In the genomic region with DNA sequence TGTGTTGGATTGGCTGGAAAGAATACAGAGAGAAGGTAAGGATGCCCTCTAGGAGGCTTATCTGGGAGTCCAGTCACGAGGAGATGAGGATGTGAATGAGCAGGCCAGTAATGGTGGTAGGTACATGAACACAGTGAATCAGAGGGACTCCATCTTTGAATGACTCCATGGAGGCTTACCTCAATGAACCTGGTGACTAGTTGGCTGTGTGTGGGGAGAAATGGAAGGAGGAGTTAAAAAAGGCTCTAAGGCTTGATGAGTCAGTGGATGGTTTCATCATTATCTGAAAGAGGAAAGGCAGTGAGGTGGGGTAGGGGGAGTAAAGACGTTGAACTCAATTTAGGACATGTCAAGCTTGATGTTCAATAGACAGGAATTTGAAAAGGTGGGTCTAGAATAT, we compare ENCODE assay signal across 13 cellular contexts.
A peak's percentile ranks its signal among the peaks of the same experiment; 100 is the strongest.
DNase-seq lines count a peak whose midpoint lies in the region; ATAC-seq and TF ChIP-seq lines count a peak whose summit lies in the region.
"Had no signal": no experiment of that assay in that cellular context is flagged by ENCODE, and none has a peak within 500 bp of the region (broad histone marks: within the 10 kb centered on the region; RNA-seq: fewer than 3 reads in every experiment).

No MANE protein-coding gene starts in this region.

- DNase-seq in NCI-H524 (lab: John Stamatoyannopoulos, UW), result peak; percentile 79 to 83
- no peak for DNase-seq in NCI-H524 treated with DMSO at 0.1 percent for 48 hours (lab: John Stamatoyannopoulos, UW)
- peak; percentile 34 for DNase-seq in NB4 (ENCODE audit: low read depth)
- DNase-seq in mammary epithelial cell, result peak; percentile 90
- DNase-seq in neural crest cell (ENCODE audit: low read depth, low spot score), result no peak
- DNase-seq in AML-193 (lab: John Stamatoyannopoulos, UW), result no peak
- no peak for DNase-seq in CD4-positive, alpha-beta memory T cell
- DNase-seq: NCI-H1417, spleen, transverse colon had no signal

- ATAC-seq in gastroesophageal sphincter, result no peak

- TF ChIP-seq CTCF in NB4 (IDR thresholded peaks at IDR 0.05; ENCODE audit: low read depth, low read length) (no peak), mammary epithelial cell (conservative IDR thresholded peaks at IDR 0.05 in 1 of 2, IDR thresholded peaks at IDR 0.05 in 1 of 2; ENCODE audit: extremely low read depth in 1 of 2, insufficient read depth in 1 of 2, low read depth in 1 of 2, low read length in 2 of 2) (no peak), neural crest cell (conservative IDR thresholded peaks at IDR 0.05) (no peak), gastroesophageal sphincter (IDR thresholded peaks at IDR 0.05) (no peak)

- in situ Hi-C loops in mammary epithelial cell (cut with MboI; ENCODE audit: low sequenced_read_pairs in 2 of 2), result no loop called here

- H3K4me3 Mint-ChIP-seq in neural crest cell, result no peak overlapping the region
- H3K4me3 Mint-ChIP-seq in CD4-positive, alpha-beta memory T cell, result no peak overlapping the region

- H2AFZ ChIP-seq in mammary epithelial cell (ENCODE audit: low read depth, low read length), result peak overlapping the region; percentile 67

- no peaks in the 10 kb centered on the region for H3K9me3 Mint-ChIP-seq in neural crest cell
- peaks cover 0 to 3% (median 0%) of the 10 kb centered on the region in 8 donors for H3K9me3 Mint-ChIP-seq in CD4-positive, alpha-beta memory T cell

- H3K27ac Mint-ChIP-seq in neural crest cell (ENCODE audit: unreplicated experiment), result peak overlapping the region; percentile 10
- H3K27ac Mint-ChIP-seq in CD4-positive, alpha-beta memory T cell, result no peak overlapping the region

- H3K79me2 ChIP-seq in mammary epithelial cell (ENCODE audit: insufficient read depth, low read length), result no peaks in the 10 kb centered on the region

- dilution Hi-C loops in mammary epithelial cell (cut with HindIII; ENCODE audit: low sequenced_read_pairs), result no loop called here

- POLR2A ChIA-PET in CD4-positive, alpha-beta memory T cell (lab: Charles Lee; ENCODE audit: partially characterized antibody), result no interaction called here

- no peaks in the 10 kb centered on the region for H3K36me3 Mint-ChIP-seq in neural crest cell (ENCODE audit: low read depth)
- H3K36me3 Mint-ChIP-seq in CD4-positive, alpha-beta memory T cell, result no peaks in the 10 kb centered on the region

- no peak overlapping the region for H3K9ac ChIP-seq in mammary epithelial cell (ENCODE audit: insufficient read depth, low read length)

- BruUV-seq in mammary epithelial cell (replicated peaks; lab: Mats Ljungman, UMichigan), result no TSS peak

- H3K4me2 ChIP-seq in mammary epithelial cell (ENCODE audit: insufficient read depth, low read depth, low read length), result no peak overlapping the region

- H3K27ac ChIP-seq in mammary epithelial cell (ENCODE audit: insufficient read depth, low read depth, low read length) (no peak overlapping the region), gastroesophageal sphincter (no peak overlapping the region)
- no peak overlapping the region for H3K27ac ChIP-seq in CD4-positive, alpha-beta memory T cell (ENCODE audit: low read depth, low read length)
- H3K27ac ChIP-seq: 22Rv1, neutrophil, spleen, transverse colon had no signal

- H3K4me1 Mint-ChIP-seq in neural crest cell, result no peaks in the 10 kb centered on the region
- no peaks in the 10 kb centered on the region for H3K4me1 Mint-ChIP-seq in CD4-positive, alpha-beta memory T cell

- intact Hi-C loops in mammary epithelial cell (cut with micrococcal nuclease), result no loop called here
- intact Hi-C loops in CD4-positive, alpha-beta memory T cell (cut with micrococcal nuclease), result no loop called here

- no peaks in the 10 kb centered on the region for H3K9me3 ChIP-seq in mammary epithelial cell (replicated peaks; ENCODE audit: insufficient read depth, low read length)
- no peaks in the 10 kb centered on the region for H3K9me3 ChIP-seq in CD4-positive, alpha-beta memory T cell (ENCODE audit: control insufficient read depth in 1 of 2, low read length in 2 of 2)
- no peaks in the 10 kb centered on the region for H3K9me3 ChIP-seq in gastroesophageal sphincter
- H3K9me3 ChIP-seq: neutrophil, spleen, transverse colon had no signal

- H3K27me3 ChIP-seq in mammary epithelial cell (ENCODE audit: insufficient read depth, low read length) (no peaks in the 10 kb centered on the region), gastroesophageal sphincter (no peaks in the 10 kb centered on the region)
- H3K27me3 ChIP-seq in CD4-positive, alpha-beta memory T cell (ENCODE audit: insufficient read depth, low read length), result no peaks in the 10 kb centered on the region
- H3K27me3 ChIP-seq: neutrophil, spleen, transverse colon had no signal

- H3K4me3 ChIP-seq in NB4 (ENCODE audit: low read depth, low read length) (no peak overlapping the region), mammary epithelial cell (replicated peaks in 1 of 3; ENCODE audit: insufficient read depth in 1 of 3, low read depth in 2 of 3, low read length in 3 of 3) (no peak overlapping the region), gastroesophageal sphincter (no peak overlapping the region)
- H3K4me3 ChIP-seq in CD4-positive, alpha-beta memory T cell (ENCODE audit: low read length in 2 of 2), result no peak overlapping the region
- H3K4me3 ChIP-seq: spleen, transverse colon had no signal

- WGBS in mammary epithelial cell (ENCODE audit: low coverage, missing lambda C conversion rate), result 33% methylated on average over 1 of the region's 2 CpGs
- 81% methylated on average over 2 of the region's 2 CpGs; no CpG with 5 or more reads in 1 of the 2 donors for WGBS in gastroesophageal sphincter (ENCODE audit: low coverage in 1 of 2), 2 donors

- CTCF ChIA-PET in mammary epithelial cell (lab: Charles Lee; ENCODE audit: low non-redundant PET), result no interaction called here
- CTCF ChIA-PET in CD4-positive, alpha-beta memory T cell (lab: Charles Lee; ENCODE audit: partially characterized antibody), result interaction anchor here (1.7 kb wide), 1 partner anchor 8 kb away, joined by 5 read pairs; no protein-coding TSS in a partner anchor

- H4K20me1 ChIP-seq in mammary epithelial cell (ENCODE audit: insufficient read depth, low read length), result no peaks in the 10 kb centered on the region

- H3K4me1 ChIP-seq in mammary epithelial cell (ENCODE audit: insufficient read depth, low read length) (peaks cover 9% of the 10 kb centered on the region), gastroesophageal sphincter (no peaks in the 10 kb centered on the region)
- no peaks in the 10 kb centered on the region for H3K4me1 ChIP-seq in CD4-positive, alpha-beta memory T cell (ENCODE audit: insufficient read depth, low read length)
- H3K4me1 ChIP-seq: spleen, transverse colon had no signal

- H3K36me3 ChIP-seq in mammary epithelial cell (ENCODE audit: insufficient read depth, low read length) (no peaks in the 10 kb centered on the region), gastroesophageal sphincter (no peaks in the 10 kb centered on the region)
- no peaks in the 10 kb centered on the region for H3K36me3 ChIP-seq in CD4-positive, alpha-beta memory T cell (ENCODE audit: insufficient read depth, low read length)
- H3K36me3 ChIP-seq: neutrophil, spleen, transverse colon had no signal

- no peak for TF ChIP-seq POLR2A in NB4 (IDR thresholded peaks at IDR 0.05; ENCODE audit: extremely low read depth, insufficient read length)
- no peak for TF ChIP-seq POLR2A in gastroesophageal sphincter (IDR thresholded peaks at IDR 0.05)

- no peak for TF ChIP-seq EP300 in gastroesophageal sphincter (IDR thresholded peaks at IDR 0.05)

- no peaks in the 10 kb centered on the region for H3K27me3 Mint-ChIP-seq in neural crest cell (ENCODE audit: low read depth)
- H3K27me3 Mint-ChIP-seq in CD4-positive, alpha-beta memory T cell, result peaks cover 0 to 5% of the 10 kb centered on the region in 2 donors

Comparison
In these comparisons a context has a peak if more than half of its experiments do, and no peak if none do; other contexts are left out.
1. DNase-seq: peak in NCI-H524 (2 of 2), NB4 (single experiment) and mammary epithelial cell (single experiment); none in NCI-H524 treated with DMSO at 0.1 percent for 48 hours (single experiment), neural crest cell (single experiment), AML-193 (0 of 2) and CD4-positive, alpha-beta memory T cell (0 of 5).